8 cellular contexts compared by ENCODE assay signal in the genomic region with DNA sequence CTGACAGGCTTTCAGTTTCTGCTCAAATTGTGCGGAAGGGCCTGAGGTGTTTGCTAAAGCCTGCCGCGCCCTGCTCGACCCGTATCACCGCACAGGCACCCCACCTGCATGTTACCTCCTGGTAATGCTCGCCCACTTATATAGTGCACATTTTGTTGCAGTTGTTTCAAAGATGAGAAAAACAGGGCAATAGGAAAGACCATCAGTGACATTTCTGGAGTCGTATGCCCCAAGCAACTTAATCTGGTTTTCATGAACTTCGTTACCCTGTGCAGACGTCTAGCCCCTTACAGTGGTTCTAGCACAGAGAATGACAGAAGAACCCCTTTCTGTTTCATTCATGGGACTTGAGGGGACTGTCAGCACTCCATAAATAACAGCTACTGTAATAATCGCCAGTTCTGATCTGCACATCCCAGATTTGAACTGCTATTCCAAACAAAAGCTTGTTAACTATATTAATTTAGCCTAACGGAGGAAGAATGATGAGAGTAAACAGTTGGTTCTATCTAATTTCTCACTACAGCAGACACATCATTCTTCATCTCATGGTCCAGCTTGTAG. TPM values are rescaled to one million over a fixed set of nuclear protein-coding genes. Genes with fewer than 3 reads are reported as not detected.
DNase-seq lines count a peak whose midpoint lies in the region; ATAC-seq, FAIRE-seq and TF ChIP-seq lines count a peak whose summit lies in the region.

No MANE protein-coding gene starts in this region.

- H3K4me3 Mint-ChIP-seq in neural progenitor cell, result peak overlapping the region; percentile 92

- H2AFZ ChIP-seq in neural progenitor cell (replicated peaks), result peak overlapping the region; percentile 87

- H3K27me3 ChIP-seq in ectodermal cell (ENCODE audit: control insufficient read depth, insufficient read depth, low read length, poor library complexity, severe bottlenecking) (peaks cover 5% of the 10 kb centered on the region), neural progenitor cell (peaks cover 5% of the 10 kb centered on the region)

- H3K27me3 Mint-ChIP-seq in neural progenitor cell (ENCODE audit: insufficient read depth, low read depth), result no peaks in the 10 kb centered on the region

- H3K4me3 ChIP-seq in ectodermal cell (ENCODE audit: insufficient read depth, low read depth, low read length) (peak overlapping the region; percentile 67), neural progenitor cell (peak overlapping the region; percentile 90)

- H3K4me2 ChIP-seq in neural progenitor cell, result peak overlapping the region; percentile 88

- H3K27ac Mint-ChIP-seq in neural progenitor cell, result peak overlapping the region; percentile 81

- TF ChIP-seq CTCF in neural progenitor cell (IDR thresholded peaks at IDR 0.05), result no peak

- no peaks in the 10 kb centered on the region for H4K20me1 ChIP-seq in neural progenitor cell (ENCODE audit: low read depth)

- WGBS in ectodermal cell, 2 experiments, result 35% methylated on average over 12 of the region's 12 CpGs

- H3K4me1 Mint-ChIP-seq in neural progenitor cell, result peaks cover 21% of the 10 kb centered on the region

- H3K9me3 ChIP-seq in KOPT-K1 (ENCODE audit: insufficient read depth, low read length, poor library complexity, severe bottlenecking), result no peaks in the 10 kb centered on the region
- no peaks in the 10 kb centered on the region for H3K9me3 ChIP-seq in ectodermal cell (ENCODE audit: control insufficient read depth, low read length)
- H3K9me3 ChIP-seq in neural progenitor cell (ENCODE audit: low read depth), result no peaks in the 10 kb centered on the region

- H3K36me3 ChIP-seq in KOPT-K1 (ENCODE audit: insufficient read depth, low read length), result peaks cover 22% of the 10 kb centered on the region
- H3K36me3 ChIP-seq in ectodermal cell (ENCODE audit: control insufficient read depth, insufficient read depth, low read length), result peaks cover 13% of the 10 kb centered on the region
- H3K36me3 ChIP-seq in neural progenitor cell, result no peaks in the 10 kb centered on the region

- H3K9me3 Mint-ChIP-seq in neural progenitor cell, result no peaks in the 10 kb centered on the region

- peak; percentile 97 for FAIRE-seq in GM12891 (lab: Jason Lieb, UNC)

- H3K9ac ChIP-seq in neural progenitor cell, result no peak overlapping the region

- ATAC-seq in GM21723 (IDR thresholded peaks at IDR 0.05; ENCODE audit: unreplicated experiment), result peak; percentile 20

- H3K27ac ChIP-seq in KOPT-K1 (ENCODE audit: low read depth, low read length, poor library complexity, severe bottlenecking), result peak overlapping the region; percentile 85
- H3K27ac ChIP-seq in ectodermal cell (ENCODE audit: insufficient read depth, low read depth, low read length, poor library complexity, severe bottlenecking), result no peak overlapping the region
- no peak overlapping the region for H3K27ac ChIP-seq in neural progenitor cell

- peaks cover 18% of the 10 kb centered on the region for H3K79me2 ChIP-seq in neural progenitor cell (ENCODE audit: low read depth)

- DNase-seq in GM12891 (ENCODE audit: insufficient read length, low spot score) (no peak), neural progenitor cell (ENCODE audit: low spot score) (no peak), NCI-H1694 treated with DMSO at 0.1 percent for 48 hours (lab: John Stamatoyannopoulos, UW) (no peak), cerebellum (ENCODE audit: low spot score) (no peak), dedifferentiated amniotic fluid mesenchymal stem cell (ENCODE audit: extremely low spot score) (no peak)

- peaks cover 17% of the 10 kb centered on the region for H3F3A ChIP-seq in neural progenitor cell (ENCODE audit: low read depth)

- no peak; the same call in 1 of the 2 replicates for TF ChIP-seq POLR2A in GM12891 (IDR thresholded peaks at IDR 0.05; ENCODE audit: low read depth, low read length)

- peaks cover 8% of the 10 kb centered on the region for H3K36me3 Mint-ChIP-seq in neural progenitor cell

- peaks cover 13% of the 10 kb centered on the region for H3K4me1 ChIP-seq in ectodermal cell (ENCODE audit: control insufficient read depth, insufficient read depth, low read length)
- peaks cover 13% of the 10 kb centered on the region for H3K4me1 ChIP-seq in neural progenitor cell

TF ChIP-seq in GM12891, 5 proteins besides CTCF, POLR2A, EP300 and RAD21:
- TF ChIP-seq POLR2AphosphoS5 (IDR thresholded peaks at IDR 0.05; ENCODE audit: low read depth, low read length) (peak; percentile 12; the same call in 1 of the 2 replicates), PAX5 (IDR thresholded peaks at IDR 0.05; ENCODE audit: insufficient read depth, low read length, severe bottlenecking) (peak; percentile 24), POU2F2 (IDR thresholded peaks at IDR 0.05; ENCODE audit: low read depth, low read length) (no peak), TAF1 (IDR thresholded peaks at IDR 0.05; ENCODE audit: low read depth, low read length) (no peak)

RNA-seq across cellular contexts. Expression of a gene that starts 0.9 kb away (rescaled TPM):
- polyA plus RNA-seq in GM12891 (2012; ENCODE audit: low read depth, missing spikeins), result 89.3 TPM
- polyA plus RNA-seq in ectodermal cell (2013, experiment 1 of 4), result 105 TPM
- polyA plus RNA-seq in ectodermal cell (2013, experiment 2 of 4), result 100 TPM
- 83.0 TPM for polyA plus RNA-seq in ectodermal cell (2013, experiment 3 of 4)
- polyA plus RNA-seq in ectodermal cell (2013, experiment 4 of 4), result 87.1 TPM
- total RNA-seq in neural progenitor cell (ENCODE audit: low replicate concordance) (92.9 and 93.4 TPM in 2 replicates), cerebellum (32.7 TPM)
